1 cellular context compared by ENCODE assay signal in genomic region chr1:39639333-39640130, GRCh38.
TF ChIP-seq lines count a peak whose summit lies in the region.

Gene HEYL, minus strand, starts transcription at chr1:39639643. Its CDS starts 18 bp downstream, at chr1:39639625.

TF ChIP-seq in SK-N-SH, 30 proteins besides CTCF, POLR2A, EP300 and RAD21 (continued from another document):
- TF ChIP-seq REST (IDR thresholded peaks at IDR 0.05; ENCODE audit: low read depth, low read length) (no peak), PBX3 (IDR thresholded peaks at IDR 0.05) (no peak), FOXJ3 (CRISPR knock-in tag; IDR thresholded peaks at IDR 0.05) (no peak)
